Comparison of ENCODE assay signal across 10 cellular contexts in genomic region chr2:48343154-48343553, GRCh38. TPM values are rescaled to one million over a fixed set of nuclear protein-coding genes. Genes with fewer than 3 reads are reported as not detected.
DNase-seq lines count a peak whose midpoint lies in the region; ATAC-seq and TF ChIP-seq lines count a peak whose summit lies in the region.
"Had no signal": no experiment of that assay in that cellular context is flagged by ENCODE, and none has a peak within 500 bp of the region (broad histone marks: within the 10 kb centered on the region; RNA-seq: fewer than 3 reads in every experiment).

No MANE protein-coding gene starts in this region.

- intact Hi-C loops in Calu3 (cut with micrococcal nuclease; ENCODE audit: unreplicated experiment) = no loop called here

- no peaks in the 10 kb centered on the region for H3K27me3 ChIP-seq in BLaER1
- no peaks in the 10 kb centered on the region for H3K27me3 ChIP-seq in trophoblast cell (ENCODE audit: insufficient read depth, low read length)

- H3K4me2 ChIP-seq in BLaER1 = peak overlapping the region; percentile 57
- H3K4me2 ChIP-seq in trophoblast cell (ENCODE audit: low read length) = no peak overlapping the region

- H3K4me1 Mint-ChIP-seq in Calu3 (ENCODE audit: low read depth, unreplicated experiment) (peaks cover 21% of the 10 kb centered on the region), nephron progenitor cell (no peaks in the 10 kb centered on the region)
- peaks cover 65% of the 10 kb centered on the region for H3K4me1 Mint-ChIP-seq in activated naive CD8-positive, alpha-beta T cell treated with anti-CD3 and anti-CD28 coated beads, Interleukin-2, amount 50 U/mL, for 24 hours

- H3K27ac Mint-ChIP-seq in Calu3 (ENCODE audit: unreplicated experiment) = peak overlapping the region; percentile 78
- peak overlapping the region; percentile 83 for H3K27ac Mint-ChIP-seq in activated naive CD8-positive, alpha-beta T cell treated with anti-CD3 and anti-CD28 coated beads, Interleukin-2, amount 50 U/mL, for 24 hours
- no peak overlapping the region for H3K27ac Mint-ChIP-seq in nephron progenitor cell

- TF ChIP-seq CTCF in Calu3 (IDR thresholded peaks at IDR 0.05; ENCODE audit: unreplicated experiment) (no peak), nephron progenitor cell (IDR thresholded peaks at IDR 0.05) (no peak)

- H3K79me2 ChIP-seq in trophoblast cell (ENCODE audit: control insufficient read depth, insufficient read depth, low read length, poor library complexity) = no peaks in the 10 kb centered on the region

- no peak overlapping the region for H2BK120ac ChIP-seq in trophoblast cell (ENCODE audit: insufficient read depth, low read length, poor library complexity)

- H3K4me3 ChIP-seq in BLaER1 (no peak overlapping the region), trophoblast cell (ENCODE audit: low read depth, low read length) (no peak overlapping the region)

- no peak overlapping the region for H2AFZ ChIP-seq in trophoblast cell (ENCODE audit: insufficient read depth, low read length, poor library complexity)

- H3K4me1 ChIP-seq in BLaER1 = peaks cover 15% of the 10 kb centered on the region
- H3K4me1 ChIP-seq in trophoblast cell (ENCODE audit: control insufficient read depth in 1 of 2, insufficient read depth in 2 of 2, low read length in 2 of 2) = no peaks in the 10 kb centered on the region

- H3K9me3 ChIP-seq in BLaER1 (peaks cover 26% of the 10 kb centered on the region), trophoblast cell (ENCODE audit: insufficient read depth, low read depth, low read length) (peaks cover 4% of the 10 kb centered on the region)

- no peaks in the 10 kb centered on the region for H3K79me1 ChIP-seq in trophoblast cell (ENCODE audit: low read length)

- H3K4me3 Mint-ChIP-seq in Calu3 (ENCODE audit: low read depth, unreplicated experiment) (peak overlapping the region; percentile 66), nephron progenitor cell (no peak overlapping the region)
- no peak overlapping the region for H3K4me3 Mint-ChIP-seq in activated naive CD8-positive, alpha-beta T cell treated with anti-CD3 and anti-CD28 coated beads, Interleukin-2, amount 50 U/mL, for 24 hours

- peaks cover 25% of the 10 kb centered on the region for H3K36me3 ChIP-seq in BLaER1
- H3K36me3 ChIP-seq in trophoblast cell (ENCODE audit: control insufficient read depth in 1 of 2, insufficient read depth in 2 of 2, low read length in 2 of 2) = no peaks in the 10 kb centered on the region

- H4K20me1 ChIP-seq in BLaER1 = peaks cover 8% of the 10 kb centered on the region; the same call in 1 of the 2 replicates

- CTCF ChIA-PET in Calu3 (lab: Charles Lee) = no interaction called here

- peaks cover 24% of the 10 kb centered on the region for H3K36me3 Mint-ChIP-seq in Calu3 (ENCODE audit: insufficient read depth, unreplicated experiment)
- H3K36me3 Mint-ChIP-seq in activated naive CD8-positive, alpha-beta T cell treated with anti-CD3 and anti-CD28 coated beads, Interleukin-2, amount 50 U/mL, for 24 hours (ENCODE audit: low read depth) = peaks cover 39% of the 10 kb centered on the region
- H3K36me3 Mint-ChIP-seq in nephron progenitor cell (ENCODE audit: low read depth) = peaks cover 24% of the 10 kb centered on the region

- no peak overlapping the region for H2BK5ac ChIP-seq in trophoblast cell (ENCODE audit: low read depth, low read length, poor library complexity)

- no peak overlapping the region for H4K8ac ChIP-seq in trophoblast cell (ENCODE audit: low read depth, low read length)

- H3K9me3 Mint-ChIP-seq in Calu3 (ENCODE audit: low read depth, unreplicated experiment) = peaks cover 4% of the 10 kb centered on the region
- H3K9me3 Mint-ChIP-seq in activated naive CD8-positive, alpha-beta T cell treated with anti-CD3 and anti-CD28 coated beads, Interleukin-2, amount 50 U/mL, for 24 hours = peaks cover 26% of the 10 kb centered on the region
- peaks cover 26% of the 10 kb centered on the region for H3K9me3 Mint-ChIP-seq in nephron progenitor cell

- no peak overlapping the region for H3K14ac ChIP-seq in trophoblast cell (ENCODE audit: low read length)

- BruUV-seq in Calu3 (replicated peaks; lab: Mats Ljungman, UMichigan) = no TSS peak

- no peak overlapping the region for H3K23ac ChIP-seq in trophoblast cell (ENCODE audit: low read length)

- H3K27ac ChIP-seq in BLaER1 (no peak overlapping the region), trophoblast cell (ENCODE audit: low read depth, low read length) (no peak overlapping the region)

- H3K9ac ChIP-seq in BLaER1 (no peak overlapping the region), trophoblast cell (ENCODE audit: low read length) (no peak overlapping the region)

- no peak overlapping the region for H2BK12ac ChIP-seq in trophoblast cell (ENCODE audit: low read length)

- DNase-seq in Calu3 (no peak), trophoblast cell (no peak), anterior cingulate cortex (lab: John Stamatoyannopoulos, UW) (no peak), nephron progenitor cell (no peak)
- no peak for DNase-seq in activated naive CD8-positive, alpha-beta T cell treated with anti-CD3 and anti-CD28 coated beads, Interleukin-2, amount 50 U/mL, for 24 hours
- DNase-seq in activated CD4-positive, CD25-positive, alpha-beta regulatory T cell (lab: John Stamatoyannopoulos, UW) = no peak
- DNase-seq: activated effector memory CD4-positive, alpha-beta T cell treated with anti-CD3 and anti-CD28 coated beads, Interleukin-2, amount 50 U/mL, for 16 hours; caudate nucleus; NCI-H2171 treated with DMSO at 0.1 percent for 48 hours had no signal

- peak overlapping the region; percentile 53 for H3K18ac ChIP-seq in trophoblast cell (ENCODE audit: low read length)

- H2AK5ac ChIP-seq in trophoblast cell (ENCODE audit: low read length) = no peak overlapping the region

- ATAC-seq in activated naive CD8-positive, alpha-beta T cell treated with anti-CD3 and anti-CD28 coated beads, Interleukin-2, amount 50 U/mL, for 24 hours = no peak

- no peak overlapping the region for H4K12ac ChIP-seq in trophoblast cell (ENCODE audit: low read depth, low read length)

- no CpG with 5 or more reads among the region's 1 CpG for WGBS in trophoblast cell (ENCODE audit: extremely low coverage, insufficient coverage, insufficient read length)

- H3K27me3 Mint-ChIP-seq in Calu3 (ENCODE audit: unreplicated experiment) (no peaks in the 10 kb centered on the region), nephron progenitor cell (ENCODE audit: low read depth, poor library complexity) (no peaks in the 10 kb centered on the region)
- no peaks in the 10 kb centered on the region for H3K27me3 Mint-ChIP-seq in activated naive CD8-positive, alpha-beta T cell treated with anti-CD3 and anti-CD28 coated beads, Interleukin-2, amount 50 U/mL, for 24 hours

- H3K4ac ChIP-seq in trophoblast cell (ENCODE audit: low read depth, low read length) = no peak overlapping the region

- no peak overlapping the region for H4K91ac ChIP-seq in trophoblast cell (ENCODE audit: low read depth, low read length)

RNA-seq across cellular contexts. Expression of gene FOXN2, which starts 28.7 kb away (rescaled TPM):
- total RNA-seq in Calu3 (2022) = 30.7 and 33.2 TPM in 2 replicates
- polyA plus RNA-seq in trophoblast cell (2013) = 13.2 and 13.8 TPM in 2 replicates
